Comparison of ENCODE assay signal across 1 cellular context in genomic region chr9:4509590-4509984, GRCh38.
TF ChIP-seq lines count a peak whose summit lies in the region.

No MANE protein-coding gene starts in this region.

TF ChIP-seq in IMR-90, 13 proteins besides CTCF, POLR2A, EP300 and RAD21 (continued from another document):
- no peak for TF ChIP-seq USF2 (IDR thresholded peaks at IDR 0.05; ENCODE audit: low read depth, low read length)
TF ChIP-seq in IMR-90: peak in this region for 0.
